ENCODE assay signal across 22 cellular contexts in the genomic region with DNA sequence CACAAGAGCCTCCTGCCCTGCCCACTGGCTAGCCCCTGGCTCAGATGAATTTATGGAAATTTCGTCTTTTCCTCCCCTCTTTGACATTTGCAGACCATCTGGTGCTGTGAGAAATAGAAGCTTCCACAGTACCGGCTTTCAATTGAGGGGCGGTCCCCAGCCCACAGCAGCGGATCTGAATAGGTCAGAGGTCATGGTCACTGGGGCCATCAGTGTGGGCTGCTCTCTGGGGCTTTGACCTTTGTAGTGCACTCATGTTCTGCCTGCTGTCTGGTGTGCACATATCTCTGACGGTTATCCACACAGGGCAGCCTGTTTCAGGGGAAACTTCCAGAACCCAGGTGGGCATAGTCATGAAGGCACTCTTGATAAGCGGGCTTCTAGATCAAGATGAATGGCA. TPM values are rescaled to one million over a fixed set of nuclear protein-coding genes. Genes with fewer than 3 reads are reported as not detected.
DNase-seq lines count a peak whose midpoint lies in the region; ATAC-seq, FAIRE-seq and TF ChIP-seq lines count a peak whose summit lies in the region.
"Had no signal": no experiment of that assay in that cellular context is flagged by ENCODE, and none has a peak within 500 bp of the region (broad histone marks: within the 10 kb centered on the region; RNA-seq: fewer than 3 reads in every experiment).

No MANE protein-coding gene starts in this region.

- peaks cover 22% of the 10 kb centered on the region for H3K27me3 Mint-ChIP-seq in nephron (ENCODE audit: low read depth)
- H3K27me3 Mint-ChIP-seq in type B pancreatic cell = peaks cover 4% of the 10 kb centered on the region

- BruUV-seq in HepG2 (replicated peaks; lab: Mats Ljungman, UMichigan) = no TSS peak

- peaks cover 50% of the 10 kb centered on the region for H3K4me1 Mint-ChIP-seq in nephron
- peaks cover 48% of the 10 kb centered on the region for H3K4me1 Mint-ChIP-seq in type B pancreatic cell (ENCODE audit: unreplicated experiment)

- H4K91ac ChIP-seq in neuronal stem cell (ENCODE audit: low read depth, low read length, poor library complexity) = no peak overlapping the region

- no peak for FAIRE-seq in HepG2 (lab: Jason Lieb, UNC)
- FAIRE-seq: A549, GM12878, GM19239, H54 had no signal

- H2AFZ ChIP-seq in HepG2 (ENCODE audit: low read length) (no peak overlapping the region), neuronal stem cell (ENCODE audit: low read length) (no peak overlapping the region)
- H2AFZ ChIP-seq: GM23338 had no signal

- no peaks in the 10 kb centered on the region for H4K20me1 ChIP-seq in HepG2 (ENCODE audit: insufficient read depth, low read length)

- H3K9ac ChIP-seq in HepG2 (ENCODE audit: insufficient read depth, low read depth, low read length) = no peak overlapping the region
- no peak overlapping the region for H3K9ac ChIP-seq in neuronal stem cell (ENCODE audit: low read depth, low read length, poor library complexity)
- H3K9ac ChIP-seq: BLaER1 had no signal

- no peak overlapping the region for H3K4me3 ChIP-seq in HepG2 (replicated peaks in 1 of 3; ENCODE audit: insufficient read depth in 1 of 3, low read depth in 2 of 3, low read length in 3 of 3)
- H3K4me3 ChIP-seq in right lobe of liver = no peak overlapping the region
- no peak overlapping the region for H3K4me3 ChIP-seq in neuronal stem cell (ENCODE audit: low read length in 2 of 2)
- H3K4me3 ChIP-seq: A549, BLaER1, GM12878, GM23338 had no signal

- H3K36me3 ChIP-seq in HepG2 (replicated peaks in 1 of 2; ENCODE audit: control insufficient read depth in 1 of 2, insufficient read depth in 2 of 2, low read length in 2 of 2) = no peaks in the 10 kb centered on the region
- H3K36me3 ChIP-seq in right lobe of liver = no peaks in the 10 kb centered on the region
- no peaks in the 10 kb centered on the region for H3K36me3 ChIP-seq in neuronal stem cell (replicated peaks in 1 of 2; ENCODE audit: control insufficient read depth in 2 of 2, insufficient read depth in 2 of 2, low read length in 2 of 2)
- H3K36me3 ChIP-seq: BLaER1 had no signal

- no peak overlapping the region for H3K23ac ChIP-seq in neuronal stem cell (ENCODE audit: low read depth, low read length, poor library complexity)

- H2BK12ac ChIP-seq in neuronal stem cell (ENCODE audit: low read length) = no peak overlapping the region

- no peak overlapping the region for H4K8ac ChIP-seq in neuronal stem cell (ENCODE audit: low read depth, low read length)

- H3K36me3 Mint-ChIP-seq in nephron (ENCODE audit: low read depth) (no peaks in the 10 kb centered on the region), type B pancreatic cell (no peaks in the 10 kb centered on the region)
- H3K36me3 Mint-ChIP-seq: CD8-positive, alpha-beta T cell had no signal

- TF ChIP-seq RAD21 in HepG2 (CRISPR knock-in tag; IDR thresholded peaks at IDR 0.05) = no peak

- no peak overlapping the region for H3K4ac ChIP-seq in neuronal stem cell (ENCODE audit: low read length)

- CTCF ChIA-PET in HepG2 (lab: Yijun Ruan, JAX; ENCODE audit: low intra/inter-chr PET ratio, low total read pairs) = no interaction called here

- in situ Hi-C loops in HepG2 (cut with HindIII; ENCODE audit: extremely low pct_ligation_motif_present, low pct_unique_long_range_greater_than_20kb) = no loop called here

- no peak overlapping the region for H3K14ac ChIP-seq in neuronal stem cell (ENCODE audit: low read length)

- no peak overlapping the region for H2BK5ac ChIP-seq in neuronal stem cell (ENCODE audit: low read length)

- DNase-seq in HepG2 (ENCODE audit: low spot score) (no peak), right lobe of liver (no peak), neuronal stem cell (ENCODE audit: low spot score) (no peak), type B pancreatic cell (ENCODE audit: extremely low spot score, unreplicated experiment) (no peak), GM03348 (ENCODE audit: low spot score) (no peak), SKM-1 (lab: John Stamatoyannopoulos, UW; ENCODE audit: unreplicated experiment) (no peak), left lobe of liver (ENCODE audit: low spot score) (no peak)
- DNase-seq: AML-193; Calu3; CD8-positive, alpha-beta T cell; DMS79 treated with DMSO at 0.1 percent for 48 hours; GF-D8; HCEC 1CT had no signal

- no peak overlapping the region for H2AK5ac ChIP-seq in neuronal stem cell (ENCODE audit: low read depth, low read length)

- H2BK120ac ChIP-seq in neuronal stem cell (ENCODE audit: low read depth, low read length) = no peak overlapping the region

- ATAC-seq in HepG2 (peak; percentile 39; the same call in 2 of the 3 replicates), right lobe of liver (no peak), left lobe of liver (no peak)
- ATAC-seq: A549; CD8-positive, alpha-beta T cell; GM12878; GM23338 had no signal

- intact Hi-C loops in HepG2 (cut with micrococcal nuclease; ENCODE audit: unreplicated experiment) = no loop called here
- intact Hi-C loops in right lobe of liver (cut with DNase I) = no loop called here

- H3K79me1 ChIP-seq in neuronal stem cell (ENCODE audit: low read depth, low read length) = no peaks in the 10 kb centered on the region

- TF ChIP-seq POLR2A in HepG2 (IDR thresholded peaks at IDR 0.05; ENCODE audit: insufficient read depth in 1 of 2, low read depth in 2 of 2, low read length in 2 of 2) (no peak), right lobe of liver (IDR thresholded peaks at IDR 0.05) (no peak)

- H2BK15ac ChIP-seq in neuronal stem cell (ENCODE audit: low read length) = no peak overlapping the region

- peak overlapping the region; percentile 25 for H3K18ac ChIP-seq in neuronal stem cell (ENCODE audit: low read length)

- H3K79me2 ChIP-seq in HepG2 (ENCODE audit: insufficient read depth, low read length) = no peaks in the 10 kb centered on the region

- TF ChIP-seq EP300 in HepG2 (IDR thresholded peaks at IDR 0.05; ENCODE audit: low read depth in 2 of 2, low read length in 2 of 2) = no peak
- TF ChIP-seq EP300 in HepG2 (CRISPR knock-in tag; IDR thresholded peaks at IDR 0.05; ENCODE audit: borderline replicate concordance) = no peak

- H3K27me3 ChIP-seq in HepG2 (ENCODE audit: control insufficient read depth in 1 of 2, insufficient read depth in 2 of 2, low read length in 2 of 2) (peaks cover 2 to 48% of the 10 kb centered on the region in 2 experiments; a peak in 3 of 5 replicates), right lobe of liver (peaks cover 0 to 4% of the 10 kb centered on the region in 2 donors), neuronal stem cell (ENCODE audit: control insufficient read depth in 3 of 3, insufficient read depth in 3 of 3, low read depth in 1 of 3, low read length in 3 of 3) (peaks cover 2 to 26% (median 8%) of the 10 kb centered on the region in 3 experiments)

- peak overlapping the region; percentile 11 to 58 (median 41) for H3K4me3 Mint-ChIP-seq in nephron
- peak overlapping the region; percentile 54 for H3K4me3 Mint-ChIP-seq in type B pancreatic cell
- H3K4me3 Mint-ChIP-seq: CD8-positive, alpha-beta T cell; GM23338 had no signal

- TF ChIP-seq CTCF in HepG2 (CRISPR knock-in tag; IDR thresholded peaks at IDR 0.05) (no peak), right lobe of liver (IDR thresholded peaks at IDR 0.05) (no peak), nephron (IDR thresholded peaks at IDR 0.05; ENCODE audit: unreplicated experiment in 3 of 3) (no peak), type B pancreatic cell (conservative IDR thresholded peaks at IDR 0.05) (no peak)

- WGBS in HepG2 (ENCODE audit: low lambda C conversion rate) = 21% methylated on average over 6 of the region's 6 CpGs
- 54% methylated on average over 5 of the region's 6 CpGs for WGBS in right lobe of liver (ENCODE audit: insufficient coverage, low coverage, low lambda C conversion rate, missing lambda C conversion rate)
- no CpG with 5 or more reads among the region's 6 CpGs for WGBS in neuronal stem cell (ENCODE audit: extremely low coverage in 2 of 2, insufficient read length in 2 of 2, insufficient replicate concordance in 1 of 2), 2 donors

- H3K27ac Mint-ChIP-seq in nephron = peak overlapping the region; percentile 2 to 33 (median 28)
- H3K27ac Mint-ChIP-seq in type B pancreatic cell = no peak overlapping the region
- H3K27ac Mint-ChIP-seq: CD8-positive, alpha-beta T cell; GM23338 had no signal

- H3K27ac ChIP-seq in HepG2 (ENCODE audit: extremely low read length, insufficient read depth, low read length) = no peak overlapping the region
- no peak overlapping the region for H3K27ac ChIP-seq in right lobe of liver
- no peak overlapping the region for H3K27ac ChIP-seq in neuronal stem cell (replicated peaks; ENCODE audit: low read length)
- H3K27ac ChIP-seq: 22Rv1, A549, BLaER1 had no signal

- H3K4me2 ChIP-seq in HepG2 (ENCODE audit: low read depth, low read length) = no peak overlapping the region
- H3K4me2 ChIP-seq in neuronal stem cell (ENCODE audit: insufficient read depth, low read length, poor library complexity, severe bottlenecking) = no peak overlapping the region
- H3K4me2 ChIP-seq: A549, BLaER1, GM23338 had no signal

- H3K9me3 ChIP-seq in HepG2 (ENCODE audit: low read length) (no peaks in the 10 kb centered on the region), right lobe of liver (no peaks in the 10 kb centered on the region), neuronal stem cell (replicated peaks in 1 of 2; ENCODE audit: control insufficient read depth in 2 of 2, insufficient read depth in 1 of 2, low read depth in 1 of 2, low read length in 2 of 2) (peaks cover 3 to 10% of the 10 kb centered on the region in 2 donors)

- H3K4me1 ChIP-seq in HepG2 (ENCODE audit: insufficient read depth, low read length) (peaks cover 24% of the 10 kb centered on the region), right lobe of liver (peaks cover 0 to 5% (median 0%) of the 10 kb centered on the region in 4 donors), neuronal stem cell (ENCODE audit: control insufficient read depth in 2 of 2, insufficient read depth in 1 of 2, low read depth in 1 of 2, low read length in 2 of 2) (peaks cover 14 to 41% of the 10 kb centered on the region in 2 donors)

- POLR2A ChIA-PET in HepG2 (lab: Yijun Ruan, JAX) = no interaction called here

- H3K9me3 Mint-ChIP-seq in nephron (no peaks in the 10 kb centered on the region), type B pancreatic cell (peaks cover 4% of the 10 kb centered on the region)
- H3K9me3 Mint-ChIP-seq: CD8-positive, alpha-beta T cell had no signal

RNA-seq across cellular contexts. Expression of gene RFLNA, which starts 2.5 kb away (rescaled TPM):
- total RNA-seq in HepG2 (2016; rRNA removed; fragmentation: Illumina TruSeq; extraction: Trizol) (not detected in 2 replicates), right lobe of liver (under 1 TPM in 2 of 6 experiments, not detected in 4; 0.12 to 0.31 TPM), type B pancreatic cell (ENCODE audit: low replicate concordance) (19.7 and 57.4 TPM in 2 replicates), left lobe of liver (not detected)
- not detected in 2 replicates for total RNA-seq in HepG2 (2016; cell fraction: cytosol; rRNA removed; fragmentation: Illumina TruSeq; extraction: Trizol; ENCODE audit: low read depth)
- not detected in 2 replicates for total RNA-seq in HepG2 (2016; cell fraction: insoluble cytoplasmic fraction; rRNA removed; fragmentation: Illumina TruSeq; extraction: Trizol)
- total RNA-seq in HepG2 (2016; cell fraction: membrane; rRNA removed; fragmentation: Illumina TruSeq; extraction: Trizol) = not detected in 2 replicates
- not detected in 2 replicates for total RNA-seq in HepG2 (2016; cell fraction: nucleus; rRNA removed; fragmentation: Illumina TruSeq; extraction: Trizol)
- not detected in 2 replicates for polyA plus RNA-seq in HepG2 (2011; rRNA removed)
- polyA plus RNA-seq in HepG2 (2011; cell fraction: cytosol; rRNA removed) = not detected in 2 replicates
- polyA plus RNA-seq in HepG2 (2011; cell fraction: nucleus; rRNA removed) = not detected in 2 replicates
- not detected in 2 replicates for polyA plus RNA-seq in HepG2 (2012)
- not detected in 2 replicates for polyA plus RNA-seq in HepG2 (2016; cell fraction: cytosol; fragmentation: Illumina TruSeq; extraction: Trizol; ENCODE audit: low read depth)
- not detected in 2 replicates for polyA plus RNA-seq in HepG2 (2016; cell fraction: insoluble cytoplasmic fraction; fragmentation: Illumina TruSeq; extraction: Trizol; ENCODE audit: low read depth)
- polyA plus RNA-seq in HepG2 (2016; cell fraction: membrane; fragmentation: Illumina TruSeq; extraction: Trizol; ENCODE audit: low read depth) = not detected in 2 replicates
- polyA plus RNA-seq in HepG2 (2016; cell fraction: nucleus; fragmentation: Illumina TruSeq; extraction: Trizol; ENCODE audit: insufficient read depth, low read depth) = not detected in 2 replicates
- not detected in 2 replicates for polyA minus RNA-seq in HepG2 (2011; rRNA and poly(A)+ RNA removed; ENCODE audit: low replicate concordance)
- polyA minus RNA-seq in HepG2 (2011; cell fraction: cytosol; rRNA and poly(A)+ RNA removed) = not detected in 2 replicates
- polyA minus RNA-seq in HepG2 (2011; cell fraction: nucleus; rRNA and poly(A)+ RNA removed) = not detected in 2 replicates
- 1.5 TPM for polyA plus RNA-seq in neuronal stem cell (2013, experiment 1 of 2)
- polyA plus RNA-seq in neuronal stem cell (2013, experiment 2 of 2) = 2.0 TPM
- total RNA-seq: Calu3; CD8-positive, alpha-beta T cell; GM12878; HT-29 had no signal
- polyA plus RNA-seq: A549 had no signal

Comparison
In these comparisons a context has a peak if more than half of its experiments do, and no peak if none do; other contexts are left out.
1. RNA of gene RFLNA, which starts 2.5 kb away (total RNA-seq): 19.7 to 57.4 TPM in type B pancreatic cell; not detected in left lobe of liver (single experiment), 0.12 to 0.31 TPM in right lobe of liver and not detected in HepG2; every median in the first group is over 10 times any median in the second.